ENCODE assay signal across 23 cellular contexts in genomic region chr3:126087552-126088175, GRCh38. TPM values are rescaled to one million over a fixed set of nuclear protein-coding genes. Genes with fewer than 3 reads are reported as not detected.
A peak's percentile ranks its signal among the peaks of the same experiment; 100 is the strongest.
DNase-seq lines count a peak whose midpoint lies in the region; ATAC-seq, FAIRE-seq and TF ChIP-seq lines count a peak whose summit lies in the region.
"Had no signal": no experiment of that assay in that cellular context is flagged by ENCODE, and none has a peak within 500 bp of the region (broad histone marks: within the 10 kb centered on the region; RNA-seq: fewer than 3 reads in every experiment).

No MANE protein-coding gene starts in this region.

- H3K9me3 ChIP-seq in A549 (peaks cover 3% of the 10 kb centered on the region; the same call in 1 of the 3 replicates), OCI-LY7 (ENCODE audit: low read length) (peaks cover 32% of the 10 kb centered on the region)

- TF ChIP-seq RAD21 in A549 (conservative IDR thresholded peaks at IDR 0.05 in 1 of 2, IDR thresholded peaks at IDR 0.05 in 1 of 2): no peak

- peaks cover 4% of the 10 kb centered on the region; the same call in 1 of the 3 replicates for H3K4me1 ChIP-seq in A549
- H3K4me1 ChIP-seq in OCI-LY7 (ENCODE audit: insufficient read depth, low read length, poor library complexity, severe bottlenecking): peaks cover 7% of the 10 kb centered on the region

- no peaks in the 10 kb centered on the region; the same call in 1 of the 2 replicates for H3K36me3 ChIP-seq in OCI-LY7 (ENCODE audit: insufficient read depth, low read length)
- H3K36me3 ChIP-seq: MG63 had no signal

- TF ChIP-seq POLR2A in A549 (IDR thresholded peaks at IDR 0.05; ENCODE audit: low read length): no peak

- POLR2A ChIA-PET in A549 (lab: Yijun Ruan, JAX) (no interaction called here), OCI-LY7 (lab: Charles Lee) (interaction anchor here (0.6 kb wide), 2 partner anchors 21 to 902 kb away, joined by 3 to 4 read pairs; no protein-coding TSS in a partner anchor)

- H2AFZ ChIP-seq in OCI-LY7 (ENCODE audit: low read length): no peak overlapping the region
- H2AFZ ChIP-seq: PC-9 had no signal

- no peaks in the 10 kb centered on the region for H4K20me1 ChIP-seq in OCI-LY7 (ENCODE audit: insufficient read depth, low read length)

- WGBS in A549 (ENCODE audit: missing lambda C conversion rate): 3% methylated on average over 1 of the region's 1 CpG

- no peak for DNase-seq in A549 (ENCODE audit: low read depth in 1 of 2, low spot score in 1 of 2)
- peak; percentile 4 for DNase-seq in DMS114 treated with DMSO at 0.1 percent for 48 hours (lab: John Stamatoyannopoulos, UW; ENCODE audit: unreplicated experiment)
- DNase-seq in OCI-LY7 (ENCODE audit: low spot score): peak; percentile 52
- DNase-seq in frontal cortex (ENCODE audit: low spot score in 2 of 2): no peak
- no peak for DNase-seq in NCI-H1105 (lab: John Stamatoyannopoulos, UW)
- DNase-seq: DMS153, EL, Karpas-422, MG63, NCI-H1048, NCI-H1436 treated with DMSO at 0.1 percent for 48 hours, NCI-H2029 treated with DMSO at 0.1 percent for 48 hours, NCI-H2227 treated with DMSO at 0.1 percent for 48 hours, NCI-H510A treated with DMSO at 0.1 percent for 48 hours, NCI-H774, PC-9, T-helper 2 cell had no signal

- H3K4me2 ChIP-seq in A549 (no peak overlapping the region), OCI-LY7 (ENCODE audit: low read length) (no peak overlapping the region)
- H3K4me2 ChIP-seq: PC-9 had no signal

- H3K27ac ChIP-seq in A549 (no peak overlapping the region), OCI-LY7 (ENCODE audit: low read depth, low read length, poor library complexity, severe bottlenecking) (no peak overlapping the region)
- H3K27ac ChIP-seq: PC-9 had no signal

- intact Hi-C loops in OCI-LY7 (cut with micrococcal nuclease; ENCODE audit: unreplicated experiment): no loop called here

- BruUV-seq in OCI-LY7 (replicated peaks; lab: Mats Ljungman, UMichigan): no TSS peak

- no peak for TF ChIP-seq CTCF in A549 (IDR thresholded peaks at IDR 0.05)
- no peak for TF ChIP-seq CTCF in OCI-LY7 (conservative IDR thresholded peaks at IDR 0.05; ENCODE audit: low read length)

- H3K79me2 ChIP-seq in OCI-LY7 (ENCODE audit: insufficient read depth, low read depth, low read length): no peaks in the 10 kb centered on the region; the same call in 1 of the 2 replicates

- no peak overlapping the region for H3K4me3 ChIP-seq in A549
- no peak overlapping the region for H3K4me3 ChIP-seq in OCI-LY7 (ENCODE audit: low read depth, low read length, poor library complexity, severe bottlenecking)
- H3K4me3 ChIP-seq: MG63, PC-9 had no signal

- no peaks in the 10 kb centered on the region for H3K9me2 ChIP-seq in OCI-LY7 (ENCODE audit: insufficient read depth, low read length)

- CTCF ChIA-PET in A549 (lab: Yijun Ruan, JAX): no interaction called here
- CTCF ChIA-PET in OCI-LY7 (lab: Charles Lee; ENCODE audit: unreplicated experiment): no interaction called here

- no peak for FAIRE-seq in A549 (lab: Jason Lieb, UNC)
- FAIRE-seq in frontal cortex (lab: Jason Lieb, UNC): peak; percentile 30
- FAIRE-seq: GM12892, GM18507, H54, HTR-8/SVneo had no signal

- TF ChIP-seq EP300 in A549 (IDR thresholded peaks at IDR 0.05): no peak

- ATAC-seq in A549 (no peak), HG02938 (IDR thresholded peaks at IDR 0.05; ENCODE audit: unreplicated experiment) (no peak), GM19463 (IDR thresholded peaks at IDR 0.05; ENCODE audit: unreplicated experiment) (no peak)

TF ChIP-seq in A549, 52 proteins besides CTCF, POLR2A, EP300 and RAD21:
- TF ChIP-seq ZFP36 (IDR thresholded peaks at IDR 0.05; ENCODE audit: borderline replicate concordance, partially characterized antibody): peak; percentile 65
- TF ChIP-seq ZSCAN20 (CRISPR knock-in tag; IDR thresholded peaks at IDR 0.05): no peak

RNA-seq across cellular contexts. Expression of gene SLC41A3, which starts 3.7 kb away (rescaled TPM):
- polyA plus RNA-seq in A549 (2011; rRNA removed): 24.2 and 29.6 TPM in 2 replicates
- polyA plus RNA-seq in A549 (2012; cell fraction: cytosol; rRNA removed): 25.9 and 30.0 TPM in 2 replicates
- polyA plus RNA-seq in A549 (2012; cell fraction: nucleus; rRNA removed): 47.5 and 56.1 TPM in 2 replicates
- 17.3 to 20.0 TPM (median 18.9 TPM) in 3 replicates for polyA plus RNA-seq in A549 (2017; fragmentation: RNase III; extraction: RNeasy Plus Mini Kit Qiagen cat#74134 plus additional on column Dnase treatment)
- 28.3 and 32.5 TPM in 2 replicates for polyA minus RNA-seq in A549 (2011; rRNA and poly(A)+ RNA removed)
- total RNA-seq in OCI-LY7 (2014; rRNA removed; shearing (Covaris generic)): 26.6 and 35.9 TPM in 2 replicates
- 31.9 and 35.3 TPM in 2 replicates for total RNA-seq in OCI-LY7 (2022)
- 53.4 TPM for total RNA-seq in frontal cortex

Comparison
In these comparisons a context has a peak if more than half of its experiments do, and no peak if none do; other contexts are left out.
1. DNase-seq: peak in DMS114 treated with DMSO at 0.1 percent for 48 hours (single experiment) and OCI-LY7 (single experiment); none in A549 (0 of 2), frontal cortex (0 of 2) and NCI-H1105 (single experiment).